1 cellular context compared by ENCODE assay signal in the genomic region with DNA sequence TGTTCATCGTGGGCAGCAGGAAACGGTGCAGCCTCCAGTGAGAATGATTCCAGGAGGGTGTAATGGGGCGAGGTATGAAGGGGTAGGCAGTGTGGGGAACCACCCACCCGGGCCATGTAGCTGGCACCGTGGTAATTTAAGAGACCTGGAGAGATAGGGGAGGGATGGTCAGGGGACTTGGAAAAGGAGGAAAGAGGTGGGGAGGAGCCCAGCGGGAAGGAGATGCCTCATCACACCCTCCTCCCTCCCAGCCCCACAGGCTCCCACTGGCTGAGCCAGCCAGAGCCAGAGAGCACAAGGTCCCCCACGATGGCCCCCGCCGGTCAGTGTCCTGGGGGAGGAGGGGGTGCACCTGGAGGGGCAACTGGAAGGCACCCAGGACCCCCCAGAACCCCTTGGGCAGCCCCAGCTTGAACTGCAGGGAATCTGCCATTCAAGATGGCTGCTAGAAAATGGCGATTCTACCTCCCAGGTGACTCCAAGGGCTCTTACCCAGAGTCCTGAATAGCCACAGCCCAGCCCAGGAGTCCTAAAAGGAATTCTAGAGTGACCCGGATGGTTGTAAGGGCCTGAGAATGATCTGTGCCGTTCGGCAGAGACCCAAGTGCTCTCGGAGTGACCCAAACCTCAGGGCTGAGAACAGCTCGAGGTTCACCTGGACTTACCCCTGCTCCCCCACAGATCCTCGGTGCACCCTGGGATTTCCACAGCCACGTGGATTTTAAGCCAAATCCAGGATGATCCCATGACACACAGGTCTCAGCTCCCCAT.
TF ChIP-seq lines count a peak whose summit lies in the region.

No MANE protein-coding gene starts in this region.

TF ChIP-seq in WTC11, 78 proteins besides CTCF, POLR2A, EP300 and RAD21 (continued from another document):
- TF ChIP-seq ATF3 (CRISPR knock-in tag; conservative IDR thresholded peaks at IDR 0.05), result no peak
- no peak for TF ChIP-seq JUN (CRISPR knock-in tag; IDR thresholded peaks at IDR 0.05)
- no peak for TF ChIP-seq NR3C1 (CRISPR knock-in tag; conservative IDR thresholded peaks at IDR 0.05; ENCODE audit: low read depth)
- TF ChIP-seq ZNF416 (CRISPR knock-in tag; IDR thresholded peaks at IDR 0.05), result no peak
